17 cellular contexts compared by ENCODE assay signal in genomic region chr5:135596788-135597187, GRCh38. TPM values are rescaled to one million over a fixed set of nuclear protein-coding genes. Genes with fewer than 3 reads are reported as not detected.
DNase-seq lines count a peak whose midpoint lies in the region; ATAC-seq and TF ChIP-seq lines count a peak whose summit lies in the region.
"Had no signal": no experiment of that assay in that cellular context is flagged by ENCODE, and none has a peak within 500 bp of the region (broad histone marks: within the 10 kb centered on the region; RNA-seq: fewer than 3 reads in every experiment).

No MANE protein-coding gene starts in this region.

- TF ChIP-seq POLR2A in esophagus muscularis mucosa (IDR thresholded peaks at IDR 0.05; ENCODE audit: low read depth) (no peak), lower leg skin (IDR thresholded peaks at IDR 0.05) (no peak)

- ATAC-seq in GM19395 (IDR thresholded peaks at IDR 0.05; ENCODE audit: unreplicated experiment): no peak
- ATAC-seq in HG03097 (IDR thresholded peaks at IDR 0.05; ENCODE audit: low FRiP score, unreplicated experiment): no peak
- ATAC-seq: GM23338 had no signal

- no peaks in the 10 kb centered on the region for H3K4me1 ChIP-seq in right atrium auricular region
- H3K4me1 ChIP-seq in left ventricle myocardium inferior: no peaks in the 10 kb centered on the region
- H3K4me1 ChIP-seq in esophagus muscularis mucosa: no peaks in the 10 kb centered on the region

- intact Hi-C loops in left ventricle myocardium inferior (cut with micrococcal nuclease) (no loop called here), esophagus muscularis mucosa (cut with DNase I) (no loop called here), lower leg skin (cut with DNase I; ENCODE audit: low total_unique reads) (no loop called here)

- H3K36me3 ChIP-seq in right atrium auricular region (no peaks in the 10 kb centered on the region), left ventricle myocardium inferior (no peaks in the 10 kb centered on the region), esophagus muscularis mucosa (no peaks in the 10 kb centered on the region)
- H3K36me3 ChIP-seq: BLaER1 had no signal

- DNase-seq in right atrium auricular region (ENCODE audit: low spot score): peak; percentile 5
- DNase-seq in left ventricle myocardium inferior: no peak
- DNase-seq in esophagus muscularis mucosa (ENCODE audit: extremely low spot score): peak; percentile 53
- DNase-seq in lower leg skin (ENCODE audit: low spot score in 2 of 2): peak; percentile 3 to 11
- no peak for DNase-seq in HPDE6-E6E7 (ENCODE audit: extremely low spot score)
- DNase-seq: 8988T; CD4-positive, alpha-beta memory T cell; DMS153; DMS79 treated with DMSO at 0.1 percent for 48 hours; GF-D8; HCEC 1CT had no signal

- H3K9me3 ChIP-seq in right atrium auricular region (no peaks in the 10 kb centered on the region), left ventricle myocardium inferior (replicated peaks) (no peaks in the 10 kb centered on the region), esophagus muscularis mucosa (no peaks in the 10 kb centered on the region)
- H3K9me3 ChIP-seq: BLaER1 had no signal

- H3K27me3 ChIP-seq in right atrium auricular region (no peaks in the 10 kb centered on the region), left ventricle myocardium inferior (ENCODE audit: low read depth) (peaks cover 52% of the 10 kb centered on the region), esophagus muscularis mucosa (peaks cover 0 to 11% (median 0%) of the 10 kb centered on the region in 4 donors)
- H3K27me3 ChIP-seq: BLaER1 had no signal

- TF ChIP-seq CTCF in right atrium auricular region (IDR thresholded peaks at IDR 0.05) (no peak), left ventricle myocardium inferior (IDR thresholded peaks at IDR 0.05; ENCODE audit: borderline replicate concordance) (no peak), esophagus muscularis mucosa (IDR thresholded peaks at IDR 0.05) (no peak), lower leg skin (IDR thresholded peaks at IDR 0.05) (no peak)

- H3K4me3 ChIP-seq in right atrium auricular region (no peak overlapping the region), left ventricle myocardium inferior (no peak overlapping the region), esophagus muscularis mucosa (no peak overlapping the region), lower leg skin (ENCODE audit: low read depth, poor library complexity, severe bottlenecking) (no peak overlapping the region)
- H3K4me3 ChIP-seq: BLaER1, GM23338 had no signal

- WGBS in esophagus muscularis mucosa: 92% methylated on average over 3 of the region's 3 CpGs
- WGBS in lower leg skin, 2 donors: 55 to 61% methylated on average over 3 of the region's 3 CpGs

- TF ChIP-seq EP300 in esophagus muscularis mucosa (IDR thresholded peaks at IDR 0.05): no peak

- H3K27ac ChIP-seq in right atrium auricular region (no peak overlapping the region), left ventricle myocardium inferior (replicated peaks) (no peak overlapping the region), esophagus muscularis mucosa (replicated peaks in 1 of 4) (no peak overlapping the region)
- H3K27ac ChIP-seq: BLaER1 had no signal

RNA-seq across cellular contexts. Expression of gene CXCL14, which starts 18.0 kb away (rescaled TPM):
- total RNA-seq in right atrium auricular region: 1 to 10 TPM in 1 of 2 donors, under 1 TPM in 1; 0.33 to 3.1 TPM
- 0.49 TPM for total RNA-seq in left ventricle myocardium inferior
- 1 to 10 TPM in 3 of 4 donors, under 1 TPM in 1; 0.42 to 4.0 (median 2.6) TPM for total RNA-seq in esophagus muscularis mucosa
- total RNA-seq in lower leg skin: 100 to 1,000 TPM; 157 to 344 (median 251) TPM
- total RNA-seq: A673; CD4-positive, alpha-beta memory T cell; GM23338; HT-29 had no signal

Comparison
In these comparisons a context has a peak if more than half of its experiments do, and no peak if none do; other contexts are left out.
1. DNase-seq: peak in right atrium auricular region (single experiment), esophagus muscularis mucosa (single experiment) and lower leg skin (2 of 2); none in left ventricle myocardium inferior (single experiment) and HPDE6-E6E7 (single experiment).
2. RNA of gene CXCL14, which starts 18.0 kb away (total RNA-seq): 157 to 344 TPM in lower leg skin; 0.42 to 4.0 TPM in esophagus muscularis mucosa, 0.33 to 3.1 TPM in right atrium auricular region and 0.49 TPM in left ventricle myocardium inferior (single experiment); every median in the first group is over 10 times any median in the second.